9 cellular contexts compared by ENCODE assay signal in the genomic region with DNA sequence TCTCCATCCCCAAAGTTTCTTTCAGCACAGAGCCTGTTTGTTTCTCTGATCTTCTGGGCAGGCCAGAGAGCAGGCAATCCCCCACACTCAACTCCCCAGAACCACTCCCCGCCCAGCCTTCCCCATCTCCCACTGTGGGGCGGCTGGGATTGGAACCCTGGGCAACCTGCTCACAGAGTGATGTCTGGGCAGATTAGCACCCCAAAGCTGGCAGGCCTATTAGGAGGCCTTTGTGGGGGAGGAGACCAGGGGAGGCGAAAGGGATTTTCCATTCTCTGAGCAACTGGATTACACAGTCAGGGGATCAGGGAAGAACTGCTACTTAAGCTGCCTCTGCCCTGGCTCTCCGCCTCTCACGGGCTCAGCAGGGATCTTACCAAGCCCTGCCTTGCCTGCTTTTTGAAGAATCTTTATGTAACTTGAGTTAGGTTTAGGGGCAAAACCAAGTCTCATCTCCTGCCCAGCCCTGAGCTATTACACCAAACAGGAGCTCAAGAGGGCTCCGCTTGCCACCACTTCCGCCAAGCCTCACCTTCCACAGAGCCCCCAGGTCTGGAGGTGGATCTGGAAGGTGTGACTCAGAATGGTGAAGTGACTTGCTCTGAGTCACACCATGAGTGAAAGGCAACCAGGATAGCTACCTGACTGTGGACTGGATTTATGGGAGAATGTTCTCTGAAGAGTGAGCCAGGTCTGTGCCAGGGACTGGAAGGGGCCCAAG. TPM values are rescaled to one million over a fixed set of nuclear protein-coding genes. Genes with fewer than 3 reads are reported as not detected.
DNase-seq lines count a peak whose midpoint lies in the region; ATAC-seq and TF ChIP-seq lines count a peak whose summit lies in the region.
"Had no signal": no experiment of that assay in that cellular context is flagged by ENCODE, and none has a peak within 500 bp of the region (broad histone marks: within the 10 kb centered on the region; RNA-seq: fewer than 3 reads in every experiment).

No MANE protein-coding gene starts in this region.

- H3K27ac ChIP-seq in effector memory CD4-positive, alpha-beta T cell (ENCODE audit: insufficient read depth, low read length, poor library complexity, severe bottlenecking), result no peak overlapping the region

- no peak overlapping the region for H3K4me3 Mint-ChIP-seq in HFFc6
- no peak overlapping the region for H3K4me3 Mint-ChIP-seq in WTC11

- peaks cover 15% of the 10 kb centered on the region; the same call in 1 of the 2 replicates for H3K4me1 Mint-ChIP-seq in HFFc6 (ENCODE audit: low read depth)
- peaks cover 51% of the 10 kb centered on the region for H3K4me1 Mint-ChIP-seq in WTC11

- CTCF ChIA-PET in WTC11 (lab: Charles Lee), result interaction anchor here (0.7 to 1.1 kb wide), 3 partner anchors 51 to 823 kb away, joined by 3 read pairs; partner anchors contain the start of gene HNF1B

- H3K4me1 ChIP-seq in effector memory CD4-positive, alpha-beta T cell (ENCODE audit: control insufficient read depth, insufficient read depth, low read length, poor library complexity, severe bottlenecking), result no peaks in the 10 kb centered on the region

- H3K9me3 Mint-ChIP-seq in HFFc6 (no peaks in the 10 kb centered on the region), WTC11 (no peaks in the 10 kb centered on the region)

- peak; percentile 9 for DNase-seq in HFFc6
- DNase-seq in WTC11 (ENCODE audit: low spot score), result no peak
- peak; percentile 80 for DNase-seq in epithelial cell of proximal tubule (ENCODE audit: low read depth)
- DNase-seq in stimulated activated CD4-positive, alpha-beta T cell treated with anti-CD3 and anti-CD28 coated beads, Interleukin-12 subunit alpha, Interleukin-12 subunit beta, amount 100 ng/mL, for 48 hours (ENCODE audit: low read depth in 2 of 3, low spot score in 1 of 3), result peak; percentile 54 to 69 (median 56)
- DNase-seq in effector memory CD4-positive, alpha-beta T cell, result no peak
- no peak for DNase-seq in COLO829 (ENCODE audit: low spot score)
- DNase-seq in cerebellar nuclear complex (lab: John Stamatoyannopoulos, UW), result no peak

- POLR2A ChIA-PET in WTC11 (lab: Charles Lee), result interaction anchor here (1.1 kb wide), 1 partner anchor 10 kb away, joined by 3 read pairs; no protein-coding TSS in a partner anchor

- no peaks in the 10 kb centered on the region for H3K9me3 ChIP-seq in effector memory CD4-positive, alpha-beta T cell (ENCODE audit: control insufficient read depth, low read length)

- H3K36me3 ChIP-seq in effector memory CD4-positive, alpha-beta T cell (ENCODE audit: control insufficient read depth, insufficient read depth, low read length), result no peaks in the 10 kb centered on the region

- H3K27me3 Mint-ChIP-seq in HFFc6 (ENCODE audit: insufficient read depth) (peaks cover 41% of the 10 kb centered on the region), WTC11 (ENCODE audit: low read depth) (peaks cover 24% of the 10 kb centered on the region)

- peak; percentile 36 for ATAC-seq in WTC11
- no peak for ATAC-seq in HG02970 (IDR thresholded peaks at IDR 0.05; ENCODE audit: low FRiP score, unreplicated experiment)

- H3K36me3 Mint-ChIP-seq in HFFc6 (ENCODE audit: low read depth) (no peaks in the 10 kb centered on the region), WTC11 (no peaks in the 10 kb centered on the region)

- no peak overlapping the region for H3K27ac Mint-ChIP-seq in HFFc6
- H3K27ac Mint-ChIP-seq in WTC11, result peak overlapping the region; percentile 43; the same call in 1 of the 2 replicates

- H3K27me3 ChIP-seq in effector memory CD4-positive, alpha-beta T cell (replicated peaks; ENCODE audit: control insufficient read depth, insufficient read depth, low read length, poor library complexity, severe bottlenecking), result no peaks in the 10 kb centered on the region

- no peak for TF ChIP-seq CTCF in HFFc6 (IDR thresholded peaks at IDR 0.05)
- TF ChIP-seq CTCF in WTC11 (IDR thresholded peaks at IDR 0.05), result no peak
- TF ChIP-seq CTCF in epithelial cell of proximal tubule (conservative IDR thresholded peaks at IDR 0.05; ENCODE audit: low read depth, low read length), result no peak

- peak overlapping the region; percentile 17 for H3K4me3 ChIP-seq in epithelial cell of proximal tubule (ENCODE audit: low read depth, low read length)
- H3K4me3 ChIP-seq in effector memory CD4-positive, alpha-beta T cell (ENCODE audit: insufficient read depth, low read depth, low read length, poor library complexity, severe bottlenecking), result no peak overlapping the region

TF ChIP-seq in WTC11, 78 proteins besides CTCF, POLR2A, EP300 and RAD21:
- no peak for TF ChIP-seq ZNF219 (CRISPR knock-in tag; IDR thresholded peaks at IDR 0.05; ENCODE audit: borderline replicate concordance)
- TF ChIP-seq, protein P1, sequence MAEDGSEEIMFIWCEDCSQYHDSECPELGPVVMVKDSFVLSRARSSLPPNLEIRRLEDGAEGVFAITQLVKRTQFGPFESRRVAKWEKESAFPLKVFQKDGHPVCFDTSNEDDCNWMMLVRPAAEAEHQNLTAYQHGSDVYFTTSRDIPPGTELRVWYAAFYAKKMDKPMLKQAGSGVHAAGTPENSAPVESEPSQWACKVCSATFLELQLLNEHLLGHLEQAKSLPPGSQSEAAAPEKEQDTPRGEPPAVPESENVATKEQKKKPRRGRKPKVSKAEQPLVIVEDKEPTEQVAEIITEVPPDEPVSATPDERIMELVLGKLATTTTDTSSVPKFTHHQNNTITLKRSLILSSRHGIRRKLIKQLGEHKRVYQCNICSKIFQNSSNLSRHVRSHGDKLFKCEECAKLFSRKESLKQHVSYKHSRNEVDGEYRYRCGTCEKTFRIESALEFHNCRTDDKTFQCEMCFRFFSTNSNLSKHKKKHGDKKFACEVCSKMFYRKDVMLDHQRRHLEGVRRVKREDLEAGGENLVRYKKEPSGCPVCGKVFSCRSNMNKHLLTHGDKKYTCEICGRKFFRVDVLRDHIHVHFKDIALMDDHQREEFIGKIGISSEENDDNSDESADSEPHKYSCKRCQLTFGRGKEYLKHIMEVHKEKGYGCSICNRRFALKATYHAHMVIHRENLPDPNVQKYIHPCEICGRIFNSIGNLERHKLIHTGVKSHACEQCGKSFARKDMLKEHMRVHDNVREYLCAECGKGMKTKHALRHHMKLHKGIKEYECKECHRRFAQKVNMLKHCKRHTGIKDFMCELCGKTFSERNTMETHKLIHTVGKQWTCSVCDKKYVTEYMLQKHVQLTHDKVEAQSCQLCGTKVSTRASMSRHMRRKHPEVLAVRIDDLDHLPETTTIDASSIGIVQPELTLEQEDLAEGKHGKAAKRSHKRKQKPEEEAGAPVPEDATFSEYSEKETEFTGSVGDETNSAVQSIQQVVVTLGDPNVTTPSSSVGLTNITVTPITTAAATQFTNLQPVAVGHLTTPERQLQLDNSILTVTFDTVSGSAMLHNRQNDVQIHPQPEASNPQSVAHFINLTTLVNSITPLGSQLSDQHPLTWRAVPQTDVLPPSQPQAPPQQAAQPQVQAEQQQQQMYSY (CRISPR knock-in tag; IDR thresholded peaks at IDR 0.05), result peak; percentile 22; the same call in 1 of the 2 replicates

RNA-seq across cellular contexts. Expression of gene LHX1, which starts 16.0 kb away (rescaled TPM):
- under 1 TPM in 1 of 6 experiments, not detected in 5; 0.13 TPM for total RNA-seq in HFFc6 (2021; fragmentation: NEBNext Ultra II Directional; extraction: Animal tissue kit (Norgen Biotek cat#: 25700))
- total RNA-seq in WTC11 (2021), result 0.61 to 1.3 TPM (median 1.2 TPM) in 3 replicates
- 43.1 and 51.9 TPM in 2 replicates for total RNA-seq in epithelial cell of proximal tubule
- total RNA-seq: fibroblast of lung had no signal

RNA-seq across cellular contexts. Expression of gene AATF, which starts 27.5 kb away (rescaled TPM):
- 10 to 100 TPM; 45.1 to 57.1 (median 52.7) TPM for total RNA-seq in HFFc6 (2021; fragmentation: NEBNext Ultra II Directional; extraction: Animal tissue kit (Norgen Biotek cat#: 25700))
- total RNA-seq in WTC11 (2021) (48.9 to 61.0 TPM (median 49.8 TPM) in 3 replicates), epithelial cell of proximal tubule (70.2 and 78.9 TPM in 2 replicates)

Comparison
In these comparisons a context has a peak if more than half of its experiments do, and no peak if none do; other contexts are left out.
1. DNase-seq: peak in HFFc6 (single experiment), epithelial cell of proximal tubule (single experiment) and stimulated activated CD4-positive, alpha-beta T cell treated with anti-CD3 and anti-CD28 coated beads, Interleukin-12 subunit alpha, Interleukin-12 subunit beta, amount 100 ng/mL, for 48 hours (3 of 3); none in WTC11 (single experiment), effector memory CD4-positive, alpha-beta T cell (0 of 3), COLO829 (single experiment) and cerebellar nuclear complex (0 of 2).
2. RNA of gene LHX1, which starts 16.0 kb away (total RNA-seq): 43.1 to 51.9 TPM in epithelial cell of proximal tubule; 0.61 to 1.3 TPM in WTC11 and 0.13 TPM in HFFc6; every median in the first group is over 10 times any median in the second.